In genomic region chr6:40409143-40409542, GRCh38 we compare ENCODE assay signal across 19 cellular contexts.
DNase-seq lines count a peak whose midpoint lies in the region; ATAC-seq, FAIRE-seq and TF ChIP-seq lines count a peak whose summit lies in the region.
"Had no signal": no experiment of that assay in that cellular context is flagged by ENCODE, and none has a peak within 500 bp of the region (broad histone marks: within the 10 kb centered on the region; RNA-seq: fewer than 3 reads in every experiment).

No MANE protein-coding gene starts in this region.

- H3K27ac ChIP-seq in breast epithelium: no peak overlapping the region
- H3K27ac ChIP-seq: RWPE1 had no signal

- TF ChIP-seq CTCF in MCF 10A (IDR thresholded peaks at IDR 0.05; ENCODE audit: unreplicated experiment): no peak
- no peak for TF ChIP-seq CTCF in breast epithelium (IDR thresholded peaks at IDR 0.05)
- TF ChIP-seq CTCF in bronchial epithelial cell (IDR thresholded peaks at IDR 0.05; ENCODE audit: insufficient read depth, low read length, severe bottlenecking): no peak

- H3K27me3 ChIP-seq in breast epithelium (no peaks in the 10 kb centered on the region), bronchial epithelial cell (ENCODE audit: control insufficient read depth, insufficient read depth, low read length) (no peaks in the 10 kb centered on the region), MG63 (no peaks in the 10 kb centered on the region)

- no peak for TF ChIP-seq POLR2A in breast epithelium (IDR thresholded peaks at IDR 0.05)
- no peak for TF ChIP-seq POLR2A in GM18505 (IDR thresholded peaks at IDR 0.05; ENCODE audit: borderline replicate concordance, extremely low read depth, insufficient read depth, insufficient read length)

- no peak for FAIRE-seq in bronchial epithelial cell (lab: Jason Lieb, UNC)
- FAIRE-seq: GM19239 had no signal

- H3K9me3 ChIP-seq in breast epithelium (no peaks in the 10 kb centered on the region), MG63 (no peaks in the 10 kb centered on the region)

- H3K4me3 Mint-ChIP-seq in MCF 10A (ENCODE audit: unreplicated experiment): no peak overlapping the region
- peak overlapping the region; percentile 58 to 79 (median 64) for H3K4me3 Mint-ChIP-seq in immature natural killer cell
- H3K4me3 Mint-ChIP-seq: CD14-positive monocyte had no signal

- H3K36me3 Mint-ChIP-seq in MCF 10A (ENCODE audit: insufficient read depth, unreplicated experiment) (no peaks in the 10 kb centered on the region), immature natural killer cell (peaks cover 0 to 3% (median 0%) of the 10 kb centered on the region in 3 donors)
- H3K36me3 Mint-ChIP-seq: CD14-positive monocyte had no signal

- H3K36me3 ChIP-seq in breast epithelium (no peaks in the 10 kb centered on the region), bronchial epithelial cell (ENCODE audit: control insufficient read depth, insufficient read depth, low read length) (no peaks in the 10 kb centered on the region), MG63 (no peaks in the 10 kb centered on the region)

- POLR2A ChIA-PET in MCF 10A (lab: Yijun Ruan, JAX): no interaction called here

- intact Hi-C loops in MCF 10A (cut with micrococcal nuclease) (no loop called here), breast epithelium (cut with DNase I; ENCODE audit: low total_unique reads) (no loop called here)

- H3K27me3 Mint-ChIP-seq in MCF 10A (ENCODE audit: insufficient read depth, unreplicated experiment) (no peaks in the 10 kb centered on the region), immature natural killer cell (ENCODE audit: low read depth in 3 of 3) (peaks cover 0 to 4% (median 0%) of the 10 kb centered on the region in 3 donors)

- ATAC-seq in GM18505 (IDR thresholded peaks at IDR 0.05; ENCODE audit: unreplicated experiment): no peak
- ATAC-seq: PC-3 had no signal

- no peaks in the 10 kb centered on the region for H3K4me1 ChIP-seq in breast epithelium

- CTCF ChIA-PET in MCF 10A (lab: Yijun Ruan, JAX): no interaction called here

- H3K4me1 Mint-ChIP-seq in MCF 10A (ENCODE audit: insufficient read depth, unreplicated experiment) (no peaks in the 10 kb centered on the region), immature natural killer cell (peaks cover 62 to 75% of the 10 kb centered on the region in 2 donors)
- H3K4me1 Mint-ChIP-seq: CD14-positive monocyte had no signal

- peak; percentile 28 for DNase-seq in MCF 10A (ENCODE audit: unreplicated experiment)
- no peak for DNase-seq in breast epithelium (ENCODE audit: low spot score in 2 of 2)
- peak; percentile 76 for DNase-seq in bronchial epithelial cell (ENCODE audit: low read depth)
- DNase-seq in immature natural killer cell: peak; percentile 35 to 53 (median 42)
- no peak for DNase-seq in HUDEP-2 (lab: John Stamatoyannopoulos, UW; ENCODE audit: unreplicated experiment in 76 of 76)
- no peak for DNase-seq in MG63
- DNase-seq: ACHN, AML-193, DMS153, IMR-90, Karpas-422, MV-4-11, NCI-H1417 treated with DMSO at 0.1 percent for 48 hours, NCI-H2029, PC-3 had no signal

- H3K27ac Mint-ChIP-seq in MCF 10A (ENCODE audit: low read depth, unreplicated experiment) (no peak overlapping the region), immature natural killer cell (peak overlapping the region; percentile 83 to 98 (median 93))
- H3K27ac Mint-ChIP-seq: CD14-positive monocyte had no signal

- H3K4me3 ChIP-seq in breast epithelium: no peak overlapping the region
- H3K4me3 ChIP-seq in bronchial epithelial cell (ENCODE audit: low read depth, low read length): no peak overlapping the region
- no peak overlapping the region for H3K4me3 ChIP-seq in MG63

- no TSS peak for BruUV-seq in MCF 10A (replicated peaks; lab: Mats Ljungman, UMichigan)

- H3K9me3 Mint-ChIP-seq in MCF 10A (ENCODE audit: unreplicated experiment) (peaks cover 13% of the 10 kb centered on the region), immature natural killer cell (no peaks in the 10 kb centered on the region)
- H3K9me3 Mint-ChIP-seq: CD14-positive monocyte had no signal

Comparison
In these comparisons a context has a peak if more than half of its experiments do, and no peak if none do; other contexts are left out.
1. DNase-seq: peak in MCF 10A (single experiment), bronchial epithelial cell (single experiment) and immature natural killer cell (3 of 3); none in breast epithelium (0 of 2), HUDEP-2 (0 of 76) and MG63 (single experiment).